In genomic region chr9:113511856-113512761, GRCh38 we compare ENCODE assay signal across 8 cellular contexts. TPM values are rescaled to one million over a fixed set of nuclear protein-coding genes. Genes with fewer than 3 reads are reported as not detected.
DNase-seq lines count a peak whose midpoint lies in the region; ATAC-seq and TF ChIP-seq lines count a peak whose summit lies in the region.

No MANE protein-coding gene starts in this region.

- H3K36me3 Mint-ChIP-seq in T-helper 17 cell (ENCODE audit: low read depth) = no peaks in the 10 kb centered on the region
- no peaks in the 10 kb centered on the region for H3K36me3 Mint-ChIP-seq in osteocyte (ENCODE audit: unreplicated experiment)

- H3K9me3 ChIP-seq in T-helper 17 cell (ENCODE audit: control insufficient read depth, low read length, poor library complexity, severe bottlenecking) = no peaks in the 10 kb centered on the region

- TF ChIP-seq CTCF in osteocyte (IDR thresholded peaks at IDR 0.05) (no peak), omental fat pad (IDR thresholded peaks at IDR 0.05) (no peak)

- no peaks in the 10 kb centered on the region for H3K9me3 Mint-ChIP-seq in osteocyte (ENCODE audit: unreplicated experiment)

- ATAC-seq in GM18519 (IDR thresholded peaks at IDR 0.05; ENCODE audit: low FRiP score, unreplicated experiment) (peak; percentile 37), HG02981 (IDR thresholded peaks at IDR 0.05; ENCODE audit: unreplicated experiment) (peak; percentile 39), T-helper 17 cell (peak; percentile 71), omental fat pad (ENCODE audit: low FRiP score) (no peak)

- peaks cover 47% of the 10 kb centered on the region for H3K4me1 Mint-ChIP-seq in T-helper 17 cell
- peaks cover 7% of the 10 kb centered on the region for H3K4me1 Mint-ChIP-seq in osteocyte (ENCODE audit: unreplicated experiment)

- H3K4me3 Mint-ChIP-seq in T-helper 17 cell (peak overlapping the region; percentile 73), osteocyte (ENCODE audit: unreplicated experiment) (no peak overlapping the region)

- peak; percentile 19 to 56 (median 23) for DNase-seq in T-helper 17 cell
- DNase-seq in activated naive CD8-positive, alpha-beta T cell treated with anti-CD3 and anti-CD28 coated beads, Interleukin-2, amount 50 U/mL, for 16 hours (ENCODE audit: low read depth, low spot score) = peak; percentile 67
- DNase-seq in stimulated activated CD4-positive, alpha-beta T cell treated with anti-CD3 and anti-CD28 coated beads, Interleukin-1b, Interleukin-23, amount 100 ng/mL, for 1 hour (ENCODE audit: low read depth in 2 of 2) = peak; percentile 25 to 41
- no peak for DNase-seq in osteocyte (ENCODE audit: extremely low spot score, unreplicated experiment)
- no peak for DNase-seq in omental fat pad (ENCODE audit: low spot score)
- DNase-seq in AG08395 (ENCODE audit: low spot score) = no peak

- no peaks in the 10 kb centered on the region for H3K27me3 Mint-ChIP-seq in T-helper 17 cell
- H3K27me3 Mint-ChIP-seq in osteocyte (ENCODE audit: unreplicated experiment) = no peaks in the 10 kb centered on the region

- H3K27ac Mint-ChIP-seq in T-helper 17 cell = peak overlapping the region; percentile 93
- no peak overlapping the region for H3K27ac Mint-ChIP-seq in osteocyte (ENCODE audit: unreplicated experiment)

RNA-seq across cellular contexts. Expression of gene RGS3, which starts 48.6 kb away (rescaled TPM):
- total RNA-seq in T-helper 17 cell (10 to 100 TPM; 17.4 to 22.0 TPM), osteocyte (53.8 and 67.8 TPM in 2 replicates), omental fat pad (100 to 1,000 TPM in 2 of 4 donors, 10 to 100 TPM in 2; 76.0 to 169 (median 105) TPM)

Comparison
In these comparisons a context has a peak if more than half of its experiments do, and no peak if none do; other contexts are left out.
1. DNase-seq: peak in T-helper 17 cell (3 of 3), activated naive CD8-positive, alpha-beta T cell treated with anti-CD3 and anti-CD28 coated beads, Interleukin-2, amount 50 U/mL, for 16 hours (single experiment) and stimulated activated CD4-positive, alpha-beta T cell treated with anti-CD3 and anti-CD28 coated beads, Interleukin-1b, Interleukin-23, amount 100 ng/mL, for 1 hour (2 of 2); none in osteocyte (single experiment), omental fat pad (single experiment) and AG08395 (single experiment).